ENCODE assay signal across 1 cellular context in genomic region chr11:57662893-57663292, GRCh38.
TF ChIP-seq lines count a peak whose summit lies in the region.

No MANE protein-coding gene starts in this region.

TF ChIP-seq in HepG2, 621 proteins besides CTCF, POLR2A, EP300 and RAD21:
- TF ChIP-seq SMC3 (IDR thresholded peaks at IDR 0.05; ENCODE audit: low read length): peak; percentile 13; the same call in 1 of the 2 replicates
- TF ChIP-seq STAG1 (CRISPR knock-in tag; IDR thresholded peaks at IDR 0.05): peak; percentile 73
- no peak for TF ChIP-seq ZNF34 (CRISPR knock-in tag; IDR thresholded peaks at IDR 0.05; ENCODE audit: borderline replicate concordance)
